ENCODE assay signal across 12 cellular contexts in genomic region chr2:43255249-43255960, GRCh38. TPM values are rescaled to one million over a fixed set of nuclear protein-coding genes. Genes with fewer than 3 reads are reported as not detected.
DNase-seq lines count a peak whose midpoint lies in the region; ATAC-seq and TF ChIP-seq lines count a peak whose summit lies in the region.
"Had no signal": no experiment of that assay in that cellular context is flagged by ENCODE, and none has a peak within 500 bp of the region (broad histone marks: within the 10 kb centered on the region; RNA-seq: fewer than 3 reads in every experiment).

No MANE protein-coding gene starts in this region.

- H3K4me3 ChIP-seq in fibroblast of the aortic adventitia (ENCODE audit: low read depth, low read length) (no peak overlapping the region), spleen (no peak overlapping the region), upper lobe of left lung (no peak overlapping the region)

- TF ChIP-seq CTCF in fibroblast of the aortic adventitia (IDR thresholded peaks at IDR 0.05; ENCODE audit: insufficient read depth, low read length) (no peak), spleen (IDR thresholded peaks at IDR 0.05 in 8 of 11, conservative IDR thresholded peaks at IDR 0.05 in 3 of 11) (no peak), upper lobe of left lung (IDR thresholded peaks at IDR 0.05) (no peak)

- DNase-seq in LHCN-M2 (ENCODE audit: low read depth) (peak; percentile 46), NCI-H2227 treated with DMSO at 0.1 percent for 48 hours (lab: John Stamatoyannopoulos, UW) (peak; percentile 73), fibroblast of the aortic adventitia (ENCODE audit: low read depth) (peak; percentile 67), spleen (no peak), NCI-H526 treated with DMSO at 0.1 percent for 48 hours (lab: John Stamatoyannopoulos, UW) (no peak), activated gamma-delta T cell (lab: John Stamatoyannopoulos, UW) (no peak), upper lobe of left lung (no peak), posterior vena cava (ENCODE audit: low spot score) (no peak)
- DNase-seq: C1 segment of cervical spinal cord; foreskin fibroblast; stimulated activated naive CD8-positive, alpha-beta T cell treated with anti-CD3 and anti-CD28 coated beads, Interleukin-15, Interleukin-2, amounts not matched to agents 100 U/mL and 50 U/mL, for 24 hours had no signal

- no peaks in the 10 kb centered on the region for H3K27me3 ChIP-seq in spleen (replicated peaks in 1 of 7)
- no peaks in the 10 kb centered on the region for H3K27me3 ChIP-seq in upper lobe of left lung

- H3K4me1 ChIP-seq in spleen (peaks cover 0 to 12% (median 3%) of the 10 kb centered on the region in 6 donors), upper lobe of left lung (peaks cover 0 to 6% (median 3%) of the 10 kb centered on the region in 4 donors)

- WGBS in spleen, 5 donors: 72 to 83% (median 79%) methylated on average over 8 of the region's 8 CpGs
- 73% methylated on average over 6 to 8 of the region's 8 CpGs for WGBS in upper lobe of left lung, 2 donors

- no peak for ATAC-seq in upper lobe of left lung (ENCODE audit: low FRiP score in 2 of 2)
- ATAC-seq: stimulated activated naive CD8-positive, alpha-beta T cell treated with anti-CD3 and anti-CD28 coated beads, Interleukin-15, Interleukin-2, amounts not matched to agents 100 U/mL and 50 U/mL, for 24 hours had no signal

- no peak for TF ChIP-seq EP300 in upper lobe of left lung (IDR thresholded peaks at IDR 0.05)

- H3K27ac ChIP-seq in spleen (peak overlapping the region in 6 of 8 donors; percentile 11 to 43 (median 28)), upper lobe of left lung (peak overlapping the region in 2 of 4 donors; percentile 17 to 21)
- H3K27ac ChIP-seq: VCaP had no signal

- no peak for TF ChIP-seq POLR2A in spleen (IDR thresholded peaks at IDR 0.05)
- TF ChIP-seq POLR2A in upper lobe of left lung (IDR thresholded peaks at IDR 0.05): no peak

- H3K9me3 ChIP-seq in spleen (no peaks in the 10 kb centered on the region), upper lobe of left lung (no peaks in the 10 kb centered on the region)

- intact Hi-C loops in spleen (cut with DNase I; ENCODE audit: low total_unique reads): no loop called here
- intact Hi-C loops in posterior vena cava (cut with DNase I): no loop called here

- peaks cover 0 to 38% (median 4%) of the 10 kb centered on the region in 6 donors for H3K36me3 ChIP-seq in spleen
- H3K36me3 ChIP-seq in upper lobe of left lung: peaks cover 0 to 9% (median 0%) of the 10 kb centered on the region in 4 donors

RNA-seq across cellular contexts. Expression of gene ZFP36L2, which starts 29.0 kb away (rescaled TPM):
- total RNA-seq in LHCN-M2 (2014; rRNA removed) (8.3 and 9.4 TPM in 2 replicates), fibroblast of the aortic adventitia (ENCODE audit: low replicate concordance) (34.3 and 50.4 TPM in 2 replicates), spleen (100 to 1,000 TPM; 118 to 223 (median 131) TPM), upper lobe of left lung (100 to 1,000 TPM in 4 of 6 donors, 10 to 100 TPM in 2; 65.4 to 180 (median 127) TPM), posterior vena cava (100 to 1,000 TPM; 123 to 148 TPM)
- 8.4 TPM for polyA plus RNA-seq in LHCN-M2 (2012)
- polyA plus RNA-seq in spleen: 100 to 1,000 TPM in 1 of 3 donors, 10 to 100 TPM in 2; 72.4 to 115 (median 91.0) TPM

Comparison
In these comparisons a context has a peak if more than half of its experiments do, and no peak if none do; other contexts are left out.
1. DNase-seq: peak in LHCN-M2 (single experiment), NCI-H2227 treated with DMSO at 0.1 percent for 48 hours (single experiment) and fibroblast of the aortic adventitia (single experiment); none in spleen (single experiment), NCI-H526 treated with DMSO at 0.1 percent for 48 hours (single experiment), activated gamma-delta T cell (single experiment), upper lobe of left lung (0 of 2) and posterior vena cava (single experiment).